ENCODE assay signal across 1 cellular context in genomic region chr11:44071157-44071556, GRCh38.
TF ChIP-seq lines count a peak whose summit lies in the region.

No MANE protein-coding gene starts in this region.

TF ChIP-seq in HepG2, 621 proteins besides CTCF, POLR2A, EP300 and RAD21:
- TF ChIP-seq MEIS2 (CRISPR knock-in tag; IDR thresholded peaks at IDR 0.05) (no peak), KDM5A (IDR thresholded peaks at IDR 0.05; ENCODE audit: borderline replicate concordance, low read length) (no peak), NONO (IDR thresholded peaks at IDR 0.05) (no peak), NONO (CRISPR knock-in tag; conservative IDR thresholded peaks at IDR 0.05) (no peak)
- TF ChIP-seq, protein P1, sequence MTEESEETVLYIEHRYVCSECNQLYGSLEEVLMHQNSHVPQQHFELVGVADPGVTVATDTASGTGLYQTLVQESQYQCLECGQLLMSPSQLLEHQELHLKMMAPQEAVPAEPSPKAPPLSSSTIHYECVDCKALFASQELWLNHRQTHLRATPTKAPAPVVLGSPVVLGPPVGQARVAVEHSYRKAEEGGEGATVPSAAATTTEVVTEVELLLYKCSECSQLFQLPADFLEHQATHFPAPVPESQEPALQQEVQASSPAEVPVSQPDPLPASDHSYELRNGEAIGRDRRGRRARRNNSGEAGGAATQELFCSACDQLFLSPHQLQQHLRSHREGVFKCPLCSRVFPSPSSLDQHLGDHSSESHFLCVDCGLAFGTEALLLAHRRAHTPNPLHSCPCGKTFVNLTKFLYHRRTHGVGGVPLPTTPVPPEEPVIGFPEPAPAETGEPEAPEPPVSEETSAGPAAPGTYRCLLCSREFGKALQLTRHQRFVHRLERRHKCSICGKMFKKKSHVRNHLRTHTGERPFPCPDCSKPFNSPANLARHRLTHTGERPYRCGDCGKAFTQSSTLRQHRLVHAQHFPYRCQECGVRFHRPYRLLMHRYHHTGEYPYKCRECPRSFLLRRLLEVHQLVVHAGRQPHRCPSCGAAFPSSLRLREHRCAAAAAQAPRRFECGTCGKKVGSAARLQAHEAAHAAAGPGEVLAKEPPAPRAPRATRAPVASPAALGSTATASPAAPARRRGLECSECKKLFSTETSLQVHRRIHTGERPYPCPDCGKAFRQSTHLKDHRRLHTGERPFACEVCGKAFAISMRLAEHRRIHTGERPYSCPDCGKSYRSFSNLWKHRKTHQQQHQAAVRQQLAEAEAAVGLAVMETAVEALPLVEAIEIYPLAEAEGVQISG (CRISPR knock-in tag; IDR thresholded peaks at IDR 0.05) = no peak
- TF ChIP-seq, protein P2, sequence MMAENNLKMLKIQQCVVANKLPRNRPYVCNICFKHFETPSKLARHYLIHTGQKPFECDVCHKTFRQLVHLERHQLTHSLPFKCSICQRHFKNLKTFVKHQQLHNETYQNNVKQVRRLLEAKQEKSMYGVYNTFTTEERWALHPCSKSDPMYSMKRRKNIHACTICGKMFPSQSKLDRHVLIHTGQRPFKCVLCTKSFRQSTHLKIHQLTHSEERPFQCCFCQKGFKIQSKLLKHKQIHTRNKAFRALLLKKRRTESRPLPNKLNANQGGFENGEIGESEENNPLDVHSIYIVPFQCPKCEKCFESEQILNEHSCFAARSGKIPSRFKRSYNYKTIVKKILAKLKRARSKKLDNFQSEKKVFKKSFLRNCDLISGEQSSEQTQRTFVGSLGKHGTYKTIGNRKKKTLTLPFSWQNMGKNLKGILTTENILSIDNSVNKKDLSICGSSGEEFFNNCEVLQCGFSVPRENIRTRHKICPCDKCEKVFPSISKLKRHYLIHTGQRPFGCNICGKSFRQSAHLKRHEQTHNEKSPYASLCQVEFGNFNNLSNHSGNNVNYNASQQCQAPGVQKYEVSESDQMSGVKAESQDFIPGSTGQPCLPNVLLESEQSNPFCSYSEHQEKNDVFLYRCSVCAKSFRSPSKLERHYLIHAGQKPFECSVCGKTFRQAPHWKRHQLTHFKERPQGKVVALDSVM (CRISPR knock-in tag; IDR thresholded peaks at IDR 0.05) = no peak
